Comparison of ENCODE assay signal across 8 cellular contexts in genomic region chr3:182793663-182794454, GRCh38. TPM values are rescaled to one million over a fixed set of nuclear protein-coding genes. Genes with fewer than 3 reads are reported as not detected.
DNase-seq lines count a peak whose midpoint lies in the region; ATAC-seq and TF ChIP-seq lines count a peak whose summit lies in the region.

No MANE protein-coding gene starts in this region.

- H3K9me3 ChIP-seq in CD4-positive, CD25-positive, alpha-beta regulatory T cell (ENCODE audit: control insufficient read depth in 2 of 2, low read length in 2 of 2), result no peaks in the 10 kb centered on the region
- no peaks in the 10 kb centered on the region for H3K9me3 ChIP-seq in RWPE2 (ENCODE audit: severe bottlenecking)
- H3K9me3 ChIP-seq in ovary, result no peaks in the 10 kb centered on the region
- no peaks in the 10 kb centered on the region for H3K9me3 ChIP-seq in upper lobe of left lung

- WGBS in ovary, 3 donors, result 0 to 1% (median 1%) methylated on average over 59 to 86 of the region's 86 CpGs
- 0% methylated on average over 14 to 43 of the region's 86 CpGs for WGBS in upper lobe of left lung, 2 donors

- peak overlapping the region; percentile 92 for H3K27ac ChIP-seq in CD4-positive, CD25-positive, alpha-beta regulatory T cell (ENCODE audit: insufficient read depth, low read length, poor library complexity, severe bottlenecking)
- H3K27ac ChIP-seq in RWPE2 (ENCODE audit: poor library complexity, severe bottlenecking) (peak overlapping the region; percentile 66), ovary (peak overlapping the region; percentile 66 to 87), upper lobe of left lung (peak overlapping the region; percentile 91 to 100 (median 96))

- intact Hi-C loops in ovary (cut with DNase I), result loop anchor here in 1 of 4 donors (2.0 kb wide), 1 partner anchor 21 kb away; no protein-coding TSS in a partner anchor

- TF ChIP-seq POLR2A in ovary (IDR thresholded peaks at IDR 0.05), result no peak
- peak in 3 of 4 donors; percentile 1 to 38 (median 17) for TF ChIP-seq POLR2A in upper lobe of left lung (IDR thresholded peaks at IDR 0.05)

- H3K9me3 Mint-ChIP-seq in CD4-positive, CD25-positive, alpha-beta regulatory T cell, result peaks cover 0 to 3% (median 0%) of the 10 kb centered on the region in 7 donors
- no peaks in the 10 kb centered on the region for H3K9me3 Mint-ChIP-seq in activated naive CD4-positive, alpha-beta T cell treated with anti-CD3 and anti-CD28 coated beads, Interleukin-2, amount 10 ng/mL, durations not matched to agents 7 days and 5 days
- H3K9me3 Mint-ChIP-seq in glutamatergic neuron (ENCODE audit: unreplicated experiment), result peaks cover 5% of the 10 kb centered on the region

- TF ChIP-seq EP300 in ovary (IDR thresholded peaks at IDR 0.05) (no peak), upper lobe of left lung (IDR thresholded peaks at IDR 0.05) (no peak)

- ATAC-seq in CD4-positive, CD25-positive, alpha-beta regulatory T cell (ENCODE audit: low read depth in 2 of 2), result peak; percentile 20 to 27
- ATAC-seq in GM19351 (IDR thresholded peaks at IDR 0.05; ENCODE audit: unreplicated experiment) (peak; percentile 36), HG03442 (IDR thresholded peaks at IDR 0.05; ENCODE audit: unreplicated experiment) (peak; percentile 33), RWPE2 (ENCODE audit: low read depth) (peak; percentile 55), upper lobe of left lung (ENCODE audit: low FRiP score in 2 of 2) (peak; percentile 70 to 82)

- CTCF ChIA-PET in activated naive CD4-positive, alpha-beta T cell treated with anti-CD3 and anti-CD28 coated beads, Interleukin-2, amount 10 ng/mL, durations not matched to agents 7 days and 5 days (lab: Charles Lee), result no interaction called here

- H3K27me3 ChIP-seq in CD4-positive, CD25-positive, alpha-beta regulatory T cell (ENCODE audit: control insufficient read depth, insufficient read depth, low read length), result peaks cover 18% of the 10 kb centered on the region
- no peaks in the 10 kb centered on the region for H3K27me3 ChIP-seq in RWPE2 (ENCODE audit: insufficient read depth, poor library complexity, severe bottlenecking)
- no peaks in the 10 kb centered on the region for H3K27me3 ChIP-seq in ovary
- no peaks in the 10 kb centered on the region for H3K27me3 ChIP-seq in upper lobe of left lung

- DNase-seq in CD4-positive, CD25-positive, alpha-beta regulatory T cell, result peak; percentile 20 to 78 (median 58)
- no peak for DNase-seq in RWPE2 (ENCODE audit: low spot score)
- DNase-seq in activated naive CD4-positive, alpha-beta T cell treated with anti-CD3 and anti-CD28 coated beads, Interleukin-2, amount 10 ng/mL, durations not matched to agents 7 days and 5 days, result peak; percentile 64
- DNase-seq in glutamatergic neuron, result peak; percentile 43
- DNase-seq in ovary, result peak; percentile 28 to 73 (median 55)
- DNase-seq in upper lobe of left lung, result peak in 1 of 2 donors; percentile 47

- H3K4me3 Mint-ChIP-seq in CD4-positive, CD25-positive, alpha-beta regulatory T cell, result peak overlapping the region; percentile 89 to 96 (median 94)
- peak overlapping the region; percentile 98 for H3K4me3 Mint-ChIP-seq in activated naive CD4-positive, alpha-beta T cell treated with anti-CD3 and anti-CD28 coated beads, Interleukin-2, amount 10 ng/mL, durations not matched to agents 7 days and 5 days
- H3K4me3 Mint-ChIP-seq in glutamatergic neuron (ENCODE audit: unreplicated experiment), result peak overlapping the region; percentile 93

- peak overlapping the region; percentile 94 to 98 (median 97) for H3K27ac Mint-ChIP-seq in CD4-positive, CD25-positive, alpha-beta regulatory T cell
- peak overlapping the region; percentile 98 for H3K27ac Mint-ChIP-seq in activated naive CD4-positive, alpha-beta T cell treated with anti-CD3 and anti-CD28 coated beads, Interleukin-2, amount 10 ng/mL, durations not matched to agents 7 days and 5 days
- H3K27ac Mint-ChIP-seq in glutamatergic neuron (ENCODE audit: unreplicated experiment), result peak overlapping the region; percentile 59

- H3K36me3 Mint-ChIP-seq in CD4-positive, CD25-positive, alpha-beta regulatory T cell, result peaks cover 4% of the 10 kb centered on the region
- H3K36me3 Mint-ChIP-seq in activated naive CD4-positive, alpha-beta T cell treated with anti-CD3 and anti-CD28 coated beads, Interleukin-2, amount 10 ng/mL, durations not matched to agents 7 days and 5 days, result peaks cover 24% of the 10 kb centered on the region
- no peaks in the 10 kb centered on the region for H3K36me3 Mint-ChIP-seq in glutamatergic neuron (ENCODE audit: unreplicated experiment)

- peaks cover 20 to 51% (median 35%) of the 10 kb centered on the region in 4 donors for H3K4me1 Mint-ChIP-seq in CD4-positive, CD25-positive, alpha-beta regulatory T cell
- peaks cover 33% of the 10 kb centered on the region for H3K4me1 Mint-ChIP-seq in activated naive CD4-positive, alpha-beta T cell treated with anti-CD3 and anti-CD28 coated beads, Interleukin-2, amount 10 ng/mL, durations not matched to agents 7 days and 5 days
- peaks cover 12% of the 10 kb centered on the region for H3K4me1 Mint-ChIP-seq in glutamatergic neuron (ENCODE audit: low read depth, unreplicated experiment)

- TF ChIP-seq CTCF in RWPE2 (IDR thresholded peaks at IDR 0.05; ENCODE audit: poor library complexity, severe bottlenecking) (no peak), glutamatergic neuron (IDR thresholded peaks at IDR 0.05; ENCODE audit: partially characterized antibody, unreplicated experiment) (no peak), ovary (IDR thresholded peaks at IDR 0.05) (no peak), upper lobe of left lung (IDR thresholded peaks at IDR 0.05) (peak in 2 of 6 experiments; percentile 47 to 57)

- peaks cover 25% of the 10 kb centered on the region for H3K4me1 ChIP-seq in CD4-positive, CD25-positive, alpha-beta regulatory T cell (ENCODE audit: control insufficient read depth, insufficient read depth, low read length, poor library complexity, severe bottlenecking)
- H3K4me1 ChIP-seq in RWPE2 (ENCODE audit: insufficient read depth, poor library complexity, severe bottlenecking), result peaks cover 6% of the 10 kb centered on the region
- peaks cover 2% of the 10 kb centered on the region for H3K4me1 ChIP-seq in ovary (ENCODE audit: insufficient read depth)
- peaks cover 5 to 25% (median 21%) of the 10 kb centered on the region in 4 donors for H3K4me1 ChIP-seq in upper lobe of left lung

- H3K27me3 Mint-ChIP-seq in CD4-positive, CD25-positive, alpha-beta regulatory T cell, result peaks cover 4% of the 10 kb centered on the region
- no peaks in the 10 kb centered on the region for H3K27me3 Mint-ChIP-seq in activated naive CD4-positive, alpha-beta T cell treated with anti-CD3 and anti-CD28 coated beads, Interleukin-2, amount 10 ng/mL, durations not matched to agents 7 days and 5 days
- H3K27me3 Mint-ChIP-seq in glutamatergic neuron (ENCODE audit: unreplicated experiment), result peaks cover 4% of the 10 kb centered on the region

- H3K4me3 ChIP-seq in CD4-positive, CD25-positive, alpha-beta regulatory T cell (ENCODE audit: low read depth, low read length), result peak overlapping the region; percentile 96
- H3K4me3 ChIP-seq in RWPE2 (ENCODE audit: severe bottlenecking) (peak overlapping the region; percentile 100), ovary (peak overlapping the region; percentile 93), upper lobe of left lung (peak overlapping the region; percentile 46 to 91 (median 90))

- H3K36me3 ChIP-seq in CD4-positive, CD25-positive, alpha-beta regulatory T cell (ENCODE audit: control insufficient read depth, insufficient read depth, low read length), result no peaks in the 10 kb centered on the region
- H3K36me3 ChIP-seq in RWPE2 (ENCODE audit: low read depth) (no peaks in the 10 kb centered on the region), ovary (no peaks in the 10 kb centered on the region), upper lobe of left lung (no peaks in the 10 kb centered on the region)

RNA-seq across cellular contexts. Expression of gene ATP11B, which starts 0.6 kb away (rescaled TPM):
- 151 TPM for total RNA-seq in CD4-positive, CD25-positive, alpha-beta regulatory T cell
- polyA plus RNA-seq in CD4-positive, CD25-positive, alpha-beta regulatory T cell, result 10 to 100 TPM; 26.8 to 51.6 (median 37.1) TPM
- total RNA-seq in glutamatergic neuron (ENCODE audit: unreplicated experiment), result 36.2 TPM
- 10 to 100 TPM; 43.0 to 83.4 (median 56.2) TPM for total RNA-seq in ovary
- polyA plus RNA-seq in ovary, result 10 to 100 TPM; 14.2 to 21.3 TPM
- 100 to 1,000 TPM in 1 of 6 donors, 10 to 100 TPM in 5; 56.4 to 102 (median 83.2) TPM for total RNA-seq in upper lobe of left lung

Comparison
In these comparisons a context has a peak if more than half of its experiments do, and no peak if none do; other contexts are left out.
1. ATAC-seq: peak in every context shown above with its lines; median percentile 76 in upper lobe of left lung; 55 in RWPE2; 36 in GM19351; 33 in HG03442; 24 in CD4-positive, CD25-positive, alpha-beta regulatory T cell.